In genomic region chr5:173689713-173690360, GRCh38 we compare ENCODE assay signal across 8 cellular contexts.
DNase-seq lines count a peak whose midpoint lies in the region; ATAC-seq and TF ChIP-seq lines count a peak whose summit lies in the region.

No MANE protein-coding gene starts in this region.

- no CpG with 5 or more reads among the region's 13 CpGs for WGBS in mesendoderm (ENCODE audit: extremely low coverage, insufficient coverage, low lambda C conversion rate)

- H3K27me3 ChIP-seq in mesendoderm (ENCODE audit: insufficient read depth, low read length, poor library complexity) = no peaks in the 10 kb centered on the region

- H3K36me3 Mint-ChIP-seq in activated B cell treated with CpG ODN at 0.5 μM for 24 hours (ENCODE audit: low read depth) = no peaks in the 10 kb centered on the region

- no peak overlapping the region for H3K4me3 ChIP-seq in mesendoderm (ENCODE audit: low read length)

- DNase-seq in DMS53 (lab: John Stamatoyannopoulos, UW) (peak; percentile 82), activated B cell treated with CpG ODN at 0.5 μM for 24 hours (no peak), mesendoderm (no peak), MV-4-11 (lab: John Stamatoyannopoulos, UW) (no peak), NCI-H446 treated with DMSO at 0.1 percent for 48 hours (lab: John Stamatoyannopoulos, UW) (no peak), CD1c-positive myeloid dendritic cell (ENCODE audit: extremely low spot score) (no peak)
- DNase-seq in stimulated activated CD4-positive, alpha-beta T cell treated with anti-CD3 and anti-CD28 coated beads, Interleukin-4, amount 100 ng/mL, for 4 hours = no peak

- peak overlapping the region; percentile 25 for H3K56ac ChIP-seq in mesendoderm (ENCODE audit: low read length)

- peak overlapping the region; percentile 81 for H3K27ac Mint-ChIP-seq in activated B cell treated with CpG ODN at 0.5 μM for 24 hours

- H3K4me3 Mint-ChIP-seq in activated B cell treated with CpG ODN at 0.5 μM for 24 hours = peak overlapping the region; percentile 32

- CTCF ChIA-PET in activated B cell treated with CpG ODN at 0.5 μM for 24 hours (lab: Charles Lee) = interaction anchor here (1.0 to 1.6 kb wide), 3 partner anchors 9 to 235 kb away, joined by 3 to 8 read pairs (median 3); no protein-coding TSS in a partner anchor

- no peaks in the 10 kb centered on the region for H3K79me1 ChIP-seq in mesendoderm (ENCODE audit: low read length)

- no peak overlapping the region for H3K4ac ChIP-seq in mesendoderm (ENCODE audit: low read depth, low read length)

- ATAC-seq in GM21423 (IDR thresholded peaks at IDR 0.05; ENCODE audit: unreplicated experiment) = peak; percentile 48
- ATAC-seq in activated B cell treated with CpG ODN at 0.5 μM for 24 hours (ENCODE audit: low read depth) = peak; percentile 80

- no peak overlapping the region for H2BK120ac ChIP-seq in mesendoderm (ENCODE audit: low read depth, low read length)

- no peak overlapping the region for H4K8ac ChIP-seq in mesendoderm (ENCODE audit: low read depth, low read length)

- no peaks in the 10 kb centered on the region for H3K27me3 Mint-ChIP-seq in activated B cell treated with CpG ODN at 0.5 μM for 24 hours

- no peak overlapping the region for H3K23ac ChIP-seq in mesendoderm (ENCODE audit: low read length)

- intact Hi-C loops in activated B cell treated with CpG ODN at 0.5 μM for 24 hours (cut with micrococcal nuclease) = loop anchor here (2.0 to 5.0 kb wide), 3 partner anchors 17 to 227 kb away; no protein-coding TSS in a partner anchor

- no peak overlapping the region for H4K5ac ChIP-seq in mesendoderm (ENCODE audit: low read length)

- no peak overlapping the region for H2AK5ac ChIP-seq in mesendoderm (ENCODE audit: low read length)

- H3K4me1 ChIP-seq in mesendoderm (ENCODE audit: control insufficient read depth, low read depth, low read length) = no peaks in the 10 kb centered on the region

- POLR2A ChIA-PET in activated B cell treated with CpG ODN at 0.5 μM for 24 hours (lab: Charles Lee) = interaction anchor here (1.4 to 2.6 kb wide), 4 partner anchors 13 to 198 kb away, joined by 3 to 9 read pairs (median 5); partner anchors contain the start of gene CPEB4

- H3K4me1 Mint-ChIP-seq in activated B cell treated with CpG ODN at 0.5 μM for 24 hours = peaks cover 41% of the 10 kb centered on the region

- H3K9me3 Mint-ChIP-seq in activated B cell treated with CpG ODN at 0.5 μM for 24 hours = no peaks in the 10 kb centered on the region

- no peak overlapping the region for H3K9ac ChIP-seq in mesendoderm (ENCODE audit: low read length)

- no peaks in the 10 kb centered on the region for H3K79me2 ChIP-seq in mesendoderm (ENCODE audit: control insufficient read depth, insufficient read depth, low read length)

- H2BK5ac ChIP-seq in mesendoderm (ENCODE audit: low read length) = no peak overlapping the region

- TF ChIP-seq CTCF in activated B cell treated with CpG ODN at 0.5 μM for 24 hours (IDR thresholded peaks at IDR 0.05) = no peak

- no peak overlapping the region for H2BK15ac ChIP-seq in mesendoderm (replicated peaks; ENCODE audit: low read depth)

- H3K4me2 ChIP-seq in mesendoderm (ENCODE audit: low read length) = no peak overlapping the region

- no peak overlapping the region for H3K18ac ChIP-seq in mesendoderm (ENCODE audit: low read length)

- no peak overlapping the region for H3K27ac ChIP-seq in mesendoderm (ENCODE audit: low read depth, low read length)

- no peaks in the 10 kb centered on the region for H3K36me3 ChIP-seq in mesendoderm (ENCODE audit: control insufficient read depth, insufficient read depth, low read length)
